In the genomic region with DNA sequence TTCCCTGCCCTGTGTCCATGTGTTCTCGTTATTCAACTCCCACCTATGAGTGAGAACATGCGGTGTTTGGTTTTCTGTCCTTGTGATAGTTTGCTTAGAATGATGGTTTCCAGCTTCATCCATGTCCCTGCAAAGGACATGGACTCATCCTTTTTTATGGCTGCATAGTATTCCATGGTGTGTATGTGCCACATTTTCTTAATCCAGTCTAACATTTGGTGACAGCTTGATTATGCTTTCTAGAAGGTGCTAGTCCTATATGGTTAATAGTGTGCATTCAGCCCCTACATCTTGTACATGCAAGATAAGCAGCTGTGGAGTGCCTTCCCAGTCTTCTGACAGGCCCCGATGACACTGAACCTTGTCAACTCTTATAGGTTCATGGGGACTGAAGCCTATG, we compare ENCODE assay signal across 2 cellular contexts. TPM values are rescaled to one million over a fixed set of nuclear protein-coding genes. Genes with fewer than 3 reads are reported as not detected.
"Had no signal": no experiment of that assay in that cellular context is flagged by ENCODE, and none has a peak within 500 bp of the region (broad histone marks: within the 10 kb centered on the region; RNA-seq: fewer than 3 reads in every experiment).

No MANE protein-coding gene starts in this region.

RNA-seq across cellular contexts. Expression of a gene that starts 28.5 kb away (rescaled TPM):
- total RNA-seq: G401, GM12878 had no signal
